In the genomic region with DNA sequence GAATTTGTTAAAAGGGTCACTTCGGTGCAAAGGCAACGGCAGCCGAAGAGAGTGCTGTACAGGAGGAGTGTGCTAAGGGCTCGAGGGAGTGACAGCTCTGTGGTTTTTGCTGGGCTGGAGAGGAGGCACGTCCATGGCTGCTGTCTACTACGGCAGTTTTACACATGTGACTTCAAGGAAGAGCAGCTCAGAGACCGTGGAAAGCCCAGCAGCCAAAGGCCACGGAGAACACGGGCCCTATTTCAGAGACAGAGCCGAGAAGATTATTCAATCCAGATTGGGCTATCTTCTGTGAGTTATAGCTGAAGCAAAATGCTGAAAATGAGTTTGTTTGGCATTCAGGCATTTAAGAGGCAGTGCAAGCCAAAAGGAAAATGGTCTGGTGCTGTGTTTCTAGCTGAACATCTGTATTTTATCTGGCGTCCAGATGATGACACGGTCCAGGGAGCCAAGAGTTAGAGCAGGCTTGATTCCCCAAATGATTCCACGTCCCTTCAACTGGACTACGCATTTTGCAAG, we compare ENCODE assay signal across 12 cellular contexts.
DNase-seq lines count a peak whose midpoint lies in the region; ATAC-seq, FAIRE-seq and TF ChIP-seq lines count a peak whose summit lies in the region.
"Had no signal": no experiment of that assay in that cellular context is flagged by ENCODE, and none has a peak within 500 bp of the region (broad histone marks: within the 10 kb centered on the region; RNA-seq: fewer than 3 reads in every experiment).

No MANE protein-coding gene starts in this region.

- no peaks in the 10 kb centered on the region for H3K79me2 ChIP-seq in K562 (ENCODE audit: control insufficient read depth, insufficient read depth, low read length)

- intact Hi-C loops in K562 (cut with micrococcal nuclease) = loop anchor here (10.0 kb wide), 1 partner anchor 433 kb away; no protein-coding TSS in a partner anchor

- no peak for TF ChIP-seq EP300 in K562 (IDR thresholded peaks at IDR 0.05; ENCODE audit: low read length)

- WGBS in K562 (ENCODE audit: insufficient coverage, low coverage, missing lambda C conversion rate) = 0% methylated on average over 9 of the region's 14 CpGs

- TF ChIP-seq CTCF in K562 (IDR thresholded peaks at IDR 0.05 in 2 of 3, conservative IDR thresholded peaks at IDR 0.05 in 1 of 3; ENCODE audit: insufficient read depth in 2 of 3, low read depth in 1 of 3, low read length in 3 of 3) = no peak

- BruUV-seq in K562 (replicated peaks; lab: Mats Ljungman, UMichigan) = no TSS peak

- no peaks in the 10 kb centered on the region for H3K4me1 ChIP-seq in K562 (replicated peaks in 1 of 2; ENCODE audit: control insufficient read depth in 2 of 2, insufficient read depth in 2 of 2, low read length in 2 of 2)
- peaks cover 6 to 21% (median 14%) of the 10 kb centered on the region in 5 donors for H3K4me1 ChIP-seq in subcutaneous abdominal adipose tissue (ENCODE audit: control insufficient read depth in 5 of 5, insufficient read depth in 5 of 5, low read length in 5 of 5)

- H3K4me3 ChIP-seq in K562 = no peak overlapping the region
- peak overlapping the region in 4 of 5 donors; percentile 14 to 45 (median 38) for H3K4me3 ChIP-seq in subcutaneous abdominal adipose tissue (ENCODE audit: low read depth in 1 of 5, low read length in 5 of 5)

- H3K27ac ChIP-seq in K562 (ENCODE audit: extremely low read depth, low read depth, low read length) (no peak overlapping the region), subcutaneous abdominal adipose tissue (ENCODE audit: low read depth, low read length) (peak overlapping the region; percentile 1)

- H3K9ac ChIP-seq in K562 (ENCODE audit: insufficient read depth in 1 of 2, low read depth in 2 of 2, low read length in 2 of 2) (no peak overlapping the region), subcutaneous abdominal adipose tissue (ENCODE audit: low read length in 5 of 5) (peak overlapping the region in 3 of 5 donors; percentile 28 to 38 (median 35))

- DNase-seq in LHCN-M2 (ENCODE audit: low read depth) (peak; percentile 70), K562 (ENCODE audit: extremely low read depth in 1 of 4, low spot score in 3 of 4) (no peak), left kidney (ENCODE audit: low read depth, low spot score) (peak; percentile 59), NCI-H146 (lab: John Stamatoyannopoulos, UW) (no peak), DMS 273 treated with DMSO at 0.1 percent for 48 hours (lab: John Stamatoyannopoulos, UW) (no peak), NCI-H2029 (lab: John Stamatoyannopoulos, UW) (no peak)
- DNase-seq in activated CD8-positive, alpha-beta memory T cell treated with anti-CD3 and anti-CD28 coated beads, Interleukin-2, amount 50 U/mL, for 48 hours = no peak
- DNase-seq: activated B cell treated with CpG ODN at 0.5 μM for 24 hours; immature natural killer cell; NCI-H774; stimulated activated CD4-positive, alpha-beta T cell treated with anti-CD3 and anti-CD28 coated beads, Interleukin-2, amount 100 ng/mL, for 24 hours had no signal

- TF ChIP-seq RAD21 in K562 (CRISPR knock-in tag; conservative IDR thresholded peaks at IDR 0.05 in 1 of 2, IDR thresholded peaks at IDR 0.05 in 1 of 2) = no peak

- no peak for FAIRE-seq in K562 (lab: Jason Lieb, UNC)

- H3K9me3 ChIP-seq in K562 (replicated peaks; ENCODE audit: control insufficient read depth, insufficient read depth, low read depth, low read length) = no peaks in the 10 kb centered on the region
- H3K9me3 ChIP-seq in subcutaneous abdominal adipose tissue (ENCODE audit: control insufficient read depth in 5 of 5, low read length in 5 of 5) = no peaks in the 10 kb centered on the region

- no peaks in the 10 kb centered on the region for H3K9me1 ChIP-seq in K562 (ENCODE audit: control insufficient read depth, insufficient read depth, low read length)

- in situ Hi-C loops in K562 (cut with MboI) = no loop called here

- H2AFZ ChIP-seq in K562 (ENCODE audit: low read depth, low read length) = no peak overlapping the region; the same call in 1 of the 2 replicates

- H3K27me3 ChIP-seq in K562 (ENCODE audit: control insufficient read depth in 2 of 2, insufficient read depth in 2 of 2, low read length in 2 of 2) (peaks cover 2 to 17% of the 10 kb centered on the region in 2 experiments; a peak in 3 of 5 replicates), subcutaneous abdominal adipose tissue (ENCODE audit: control insufficient read depth in 5 of 5, insufficient read depth in 4 of 5, low read length in 5 of 5) (no peaks in the 10 kb centered on the region)

- no peaks in the 10 kb centered on the region for H3K36me3 ChIP-seq in K562 (ENCODE audit: control insufficient read depth, insufficient read depth, low read length)
- no peaks in the 10 kb centered on the region for H3K36me3 ChIP-seq in subcutaneous abdominal adipose tissue (ENCODE audit: control insufficient read depth in 5 of 5, insufficient read depth in 5 of 5, low read length in 5 of 5)

- POLR2A ChIA-PET in K562 (lab: Yijun Ruan, JAX) = no interaction called here

- 0 out of 3 replicates have a peak, but pooled peaks have one; percentile 44 for ATAC-seq in K562

- H4K20me1 ChIP-seq in K562 (replicated peaks; ENCODE audit: control insufficient read depth, insufficient read depth, low read length) = no peaks in the 10 kb centered on the region

- TF ChIP-seq POLR2A in K562 (conservative IDR thresholded peaks at IDR 0.05) = no peak

- CTCF ChIA-PET in K562 (lab: Yijun Ruan, JAX; ENCODE audit: low intra/inter-chr PET ratio) = no interaction called here

- no peak overlapping the region; the same call in 1 of the 2 replicates for H3K4me2 ChIP-seq in K562 (ENCODE audit: insufficient read depth, low read length)

TF ChIP-seq in K562, 482 proteins besides CTCF, POLR2A, EP300 and RAD21:
- TF ChIP-seq BMI1 (IDR thresholded peaks at IDR 0.05; ENCODE audit: low read length) = no peak
- TF ChIP-seq, protein P1, sequence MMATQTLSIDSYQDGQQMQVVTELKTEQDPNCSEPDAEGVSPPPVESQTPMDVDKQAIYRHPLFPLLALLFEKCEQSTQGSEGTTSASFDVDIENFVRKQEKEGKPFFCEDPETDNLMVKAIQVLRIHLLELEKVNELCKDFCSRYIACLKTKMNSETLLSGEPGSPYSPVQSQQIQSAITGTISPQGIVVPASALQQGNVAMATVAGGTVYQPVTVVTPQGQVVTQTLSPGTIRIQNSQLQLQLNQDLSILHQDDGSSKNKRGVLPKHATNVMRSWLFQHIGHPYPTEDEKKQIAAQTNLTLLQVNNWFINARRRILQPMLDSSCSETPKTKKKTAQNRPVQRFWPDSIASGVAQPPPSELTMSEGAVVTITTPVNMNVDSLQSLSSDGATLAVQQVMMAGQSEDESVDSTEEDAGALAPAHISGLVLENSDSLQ (IDR thresholded peaks at IDR 0.05) = peak; percentile 58

Comparison
In these comparisons a context has a peak if more than half of its experiments do, and no peak if none do; other contexts are left out.
1. DNase-seq: peak in LHCN-M2 (single experiment) and left kidney (single experiment); none in K562 (0 of 4), NCI-H146 (single experiment), DMS 273 treated with DMSO at 0.1 percent for 48 hours (single experiment), NCI-H2029 (single experiment) and activated CD8-positive, alpha-beta memory T cell treated with anti-CD3 and anti-CD28 coated beads, Interleukin-2, amount 50 U/mL, for 48 hours (single experiment).
2. H3K9ac ChIP-seq: peak in subcutaneous abdominal adipose tissue (3 of 5); none in K562 (0 of 2).